14 cellular contexts compared by ENCODE assay signal in the genomic region with DNA sequence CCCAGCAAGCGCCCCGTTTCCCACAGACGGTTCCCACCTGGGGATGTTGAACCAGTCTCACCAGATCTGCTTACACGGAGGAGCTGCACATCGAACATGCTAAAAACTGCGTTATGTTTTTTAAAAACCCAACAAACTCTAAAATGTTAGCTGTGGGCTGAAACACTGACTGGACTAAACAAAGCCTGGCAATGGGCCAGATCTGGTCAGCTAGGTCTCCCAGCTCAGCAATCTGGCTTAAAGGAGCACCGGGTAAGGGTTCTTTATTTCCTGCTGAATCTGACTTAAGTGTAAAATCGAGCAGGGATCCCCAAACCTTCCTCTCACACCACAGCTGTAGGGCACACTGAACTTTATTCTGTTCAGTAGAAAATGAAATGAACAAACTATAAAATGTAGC.
DNase-seq lines count a peak whose midpoint lies in the region; ATAC-seq and TF ChIP-seq lines count a peak whose summit lies in the region.
"Had no signal": no experiment of that assay in that cellular context is flagged by ENCODE, and none has a peak within 500 bp of the region (broad histone marks: within the 10 kb centered on the region; RNA-seq: fewer than 3 reads in every experiment).

No MANE protein-coding gene starts in this region.

- no peaks in the 10 kb centered on the region for H3K9me3 Mint-ChIP-seq in mesothelial cell of epicardium
- H3K9me3 Mint-ChIP-seq: endodermal cell had no signal

- peak overlapping the region; percentile 74 for H3K27ac Mint-ChIP-seq in mesothelial cell of epicardium
- H3K27ac Mint-ChIP-seq: B cell, endodermal cell had no signal

- no peaks in the 10 kb centered on the region for H3K36me3 Mint-ChIP-seq in mesothelial cell of epicardium

- H3K9me3 ChIP-seq in transverse colon (no peaks in the 10 kb centered on the region), prostate gland (no peaks in the 10 kb centered on the region)

- 70 to 75% methylated on average over 2 to 8 of the region's 8 CpGs for WGBS in transverse colon (ENCODE audit: low coverage in 1 of 2), 2 donors
- 70% methylated on average over 8 of the region's 8 CpGs for WGBS in prostate gland

- H3K4me1 Mint-ChIP-seq in mesothelial cell of epicardium: peaks cover 88% of the 10 kb centered on the region
- H3K4me1 Mint-ChIP-seq: B cell had no signal

- peaks cover under 1% of the 10 kb centered on the region for H3K27me3 Mint-ChIP-seq in mesothelial cell of epicardium (ENCODE audit: low read depth)
- H3K27me3 Mint-ChIP-seq: B cell had no signal

- in situ Hi-C loops in transverse colon (cut with MboI; ENCODE audit: low pct_ligation_motif_present in 1 of 4, low pct_unique_long_range_greater_than_20kb in 1 of 4, low sequenced_read_pairs in 3 of 4): no loop called here

- H3K4me3 ChIP-seq in coronary artery (no peak overlapping the region), transverse colon (no peak overlapping the region), prostate gland (no peak overlapping the region)

- H3K4me3 Mint-ChIP-seq in mesothelial cell of epicardium: no peak overlapping the region
- H3K4me3 Mint-ChIP-seq: B cell, endodermal cell had no signal

- TF ChIP-seq EP300 in transverse colon (IDR thresholded peaks at IDR 0.05; ENCODE audit: low read depth): no peak

- peaks cover 0 to 16% (median 5%) of the 10 kb centered on the region in 4 donors for H3K4me1 ChIP-seq in transverse colon
- no peaks in the 10 kb centered on the region for H3K4me1 ChIP-seq in prostate gland (replicated peaks)
- H3K4me1 ChIP-seq: parathyroid adenoma had no signal

- H3K36me3 ChIP-seq in transverse colon: no peaks in the 10 kb centered on the region
- H3K36me3 ChIP-seq in prostate gland: no peaks in the 10 kb centered on the region

- intact Hi-C loops in transverse colon (cut with DNase I; ENCODE audit: low total_unique reads) (no loop called here), prostate gland (cut with DNase I) (no loop called here)

- no peak for ATAC-seq in HG02588 (IDR thresholded peaks at IDR 0.05; ENCODE audit: unreplicated experiment)

- DNase-seq in ELR (ENCODE audit: low read depth) (peak; percentile 34), NCI-H510A (lab: John Stamatoyannopoulos, UW) (peak; percentile 28), coronary artery (ENCODE audit: low spot score) (no peak), mesothelial cell of epicardium (ENCODE audit: low spot score in 2 of 2, unreplicated experiment in 2 of 2) (no peak), transverse colon (no peak), NCI-H1436 (lab: John Stamatoyannopoulos, UW) (no peak), prostate gland (ENCODE audit: low spot score) (no peak)
- DNase-seq: DMS79, endodermal cell, NCI-H2171 treated with DMSO at 0.1 percent for 48 hours had no signal

- no peak for TF ChIP-seq CTCF in coronary artery (IDR thresholded peaks at IDR 0.05)
- TF ChIP-seq CTCF in mesothelial cell of epicardium (IDR thresholded peaks at IDR 0.05; ENCODE audit: unreplicated experiment): no peak
- TF ChIP-seq CTCF in transverse colon (IDR thresholded peaks at IDR 0.05): no peak
- no peak for TF ChIP-seq CTCF in prostate gland (IDR thresholded peaks at IDR 0.05)

- TF ChIP-seq POLR2A in transverse colon (IDR thresholded peaks at IDR 0.05) (no peak), prostate gland (IDR thresholded peaks at IDR 0.05) (no peak)

- H3K27me3 ChIP-seq in transverse colon (no peaks in the 10 kb centered on the region), prostate gland (replicated peaks; ENCODE audit: insufficient read depth) (no peaks in the 10 kb centered on the region)

- H3K27ac ChIP-seq in coronary artery: peak overlapping the region; percentile 65 to 76
- H3K27ac ChIP-seq in transverse colon: no peak overlapping the region
- no peak overlapping the region for H3K27ac ChIP-seq in prostate gland
- H3K27ac ChIP-seq: parathyroid adenoma, VCaP had no signal

Comparison
In these comparisons a context has a peak if more than half of its experiments do, and no peak if none do; other contexts are left out.
1. DNase-seq: peak in ELR (single experiment) and NCI-H510A (single experiment); none in coronary artery (single experiment), mesothelial cell of epicardium (0 of 2), transverse colon (single experiment), NCI-H1436 (single experiment) and prostate gland (single experiment).
2. H3K27ac ChIP-seq: peak in coronary artery (2 of 2); none in transverse colon (0 of 4) and prostate gland (0 of 2).